In genomic region chr13:77031869-77032268, GRCh38 we compare ENCODE assay signal across 1 cellular context.
TF ChIP-seq lines count a peak whose summit lies in the region.

No MANE protein-coding gene starts in this region.

TF ChIP-seq in HepG2, 621 proteins besides CTCF, POLR2A, EP300 and RAD21 (continued from another document):
- TF ChIP-seq MXD3 (CRISPR knock-in tag; IDR thresholded peaks at IDR 0.05): no peak
- TF ChIP-seq CHD4 (IDR thresholded peaks at IDR 0.05; ENCODE audit: borderline replicate concordance, low read length): no peak
- TF ChIP-seq HHEX (CRISPR knock-in tag; IDR thresholded peaks at IDR 0.05): no peak
- TF ChIP-seq GPN1 (CRISPR knock-in tag; IDR thresholded peaks at IDR 0.05; ENCODE audit: borderline replicate concordance): no peak
- no peak for TF ChIP-seq ZNF549 (CRISPR knock-in tag; IDR thresholded peaks at IDR 0.05)
- TF ChIP-seq ZKSCAN1 (IDR thresholded peaks at IDR 0.05; ENCODE audit: low read length): no peak
- no peak for TF ChIP-seq CHCHD3 (CRISPR knock-in tag; IDR thresholded peaks at IDR 0.05)
- no peak for TF ChIP-seq REXO4 (CRISPR knock-in tag; IDR thresholded peaks at IDR 0.05; ENCODE audit: borderline replicate concordance)
- no peak for TF ChIP-seq ZIK1 (CRISPR knock-in tag; IDR thresholded peaks at IDR 0.05; ENCODE audit: borderline replicate concordance, low read depth)
- TF ChIP-seq ZNF740 (CRISPR knock-in tag; IDR thresholded peaks at IDR 0.05): no peak
- TF ChIP-seq ZNF354B (CRISPR knock-in tag; IDR thresholded peaks at IDR 0.05): no peak
- TF ChIP-seq TIGD3 (CRISPR knock-in tag; IDR thresholded peaks at IDR 0.05; ENCODE audit: borderline replicate concordance): no peak
- TF ChIP-seq ZNF629 (CRISPR knock-in tag; conservative IDR thresholded peaks at IDR 0.05): no peak
- no peak for TF ChIP-seq CREB1 (IDR thresholded peaks at IDR 0.05)
- no peak for TF ChIP-seq CREB1 (CRISPR knock-in tag; IDR thresholded peaks at IDR 0.05)
- TF ChIP-seq MNT (IDR thresholded peaks at IDR 0.05): no peak
- no peak for TF ChIP-seq ZFP1 (CRISPR knock-in tag; IDR thresholded peaks at IDR 0.05)
TF ChIP-seq in HepG2: peak in this region for 0.
